Comparison of ENCODE assay signal across 8 cellular contexts in the genomic region with DNA sequence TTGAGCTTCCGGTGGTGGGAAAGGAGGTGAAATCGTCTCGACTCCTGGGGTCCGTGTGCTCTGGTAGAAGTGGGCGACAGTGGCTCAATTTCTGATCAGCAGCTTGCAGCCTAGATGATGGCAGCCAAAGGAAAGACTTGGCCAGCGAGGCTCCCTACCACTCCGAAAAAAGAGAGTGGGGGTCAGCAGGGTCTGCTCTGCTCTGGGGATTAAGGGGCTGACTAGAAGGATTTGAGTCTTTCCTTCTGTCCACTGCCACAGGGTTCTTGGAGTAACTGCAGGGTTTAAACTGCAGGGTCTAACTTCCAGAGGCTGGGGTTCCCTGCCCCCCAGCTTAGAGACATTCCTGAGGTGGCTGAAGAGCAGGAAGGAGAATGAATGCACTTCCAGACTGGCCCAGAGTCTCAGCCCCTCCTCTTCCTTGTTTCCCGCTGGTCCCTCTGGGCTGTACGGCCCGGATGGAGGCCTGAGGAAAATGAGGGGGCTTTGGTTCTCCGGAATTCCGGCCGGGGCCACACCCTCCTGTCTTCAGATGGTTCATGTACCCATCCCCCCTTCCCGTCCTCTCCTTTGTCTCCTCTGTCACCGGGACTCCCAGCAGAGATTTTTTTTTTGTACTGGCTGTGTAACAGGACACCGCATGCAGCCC. TPM values are rescaled to one million over a fixed set of nuclear protein-coding genes. Genes with fewer than 3 reads are reported as not detected.
DNase-seq lines count a peak whose midpoint lies in the region; TF ChIP-seq lines count a peak whose summit lies in the region.

No MANE protein-coding gene starts in this region.

- peak overlapping the region; percentile 98 for H3K4ac ChIP-seq in trophoblast cell (ENCODE audit: low read depth, low read length)

- peak overlapping the region; percentile 78 for H4K8ac ChIP-seq in trophoblast cell (ENCODE audit: low read depth, low read length)

- CTCF ChIA-PET in HEK293 (lab: Yijun Ruan, JAX), result interaction anchor here (0.6 to 3.6 kb wide), 4 partner anchors 12 to 69 kb away, joined by 3 to 16 read pairs (median 5); no protein-coding TSS in a partner anchor

- peak overlapping the region; percentile 86 for H4K12ac ChIP-seq in trophoblast cell (ENCODE audit: low read depth, low read length)

- H3K18ac ChIP-seq in trophoblast cell (ENCODE audit: low read length), result peak overlapping the region; percentile 71

- H3K4me3 ChIP-seq in HEK293 (ENCODE audit: low read depth, low read length), result peak overlapping the region; percentile 82
- H3K4me3 ChIP-seq in WI38 (ENCODE audit: low read depth, low read length), result peak overlapping the region; percentile 86
- H3K4me3 ChIP-seq in trophoblast cell (ENCODE audit: low read depth, low read length), result peak overlapping the region; percentile 91

- H3K9me3 ChIP-seq in HEK293 (ENCODE audit: control insufficient read depth, insufficient read depth, low read depth, low read length), result no peaks in the 10 kb centered on the region
- H3K9me3 ChIP-seq in trophoblast cell (ENCODE audit: insufficient read depth, low read depth, low read length), result peaks cover 4% of the 10 kb centered on the region

- H4K91ac ChIP-seq in trophoblast cell (ENCODE audit: low read depth, low read length), result peak overlapping the region; percentile 99

- H3K79me1 ChIP-seq in trophoblast cell (ENCODE audit: low read length), result peaks cover 33% of the 10 kb centered on the region

- H3K4me2 ChIP-seq in trophoblast cell (ENCODE audit: low read length), result peak overlapping the region; percentile 76

- H3K9ac ChIP-seq in trophoblast cell (ENCODE audit: low read length), result peak overlapping the region; percentile 82

- H3K79me2 ChIP-seq in trophoblast cell (ENCODE audit: control insufficient read depth, insufficient read depth, low read length, poor library complexity), result peaks cover 44% of the 10 kb centered on the region

- H3K36me3 ChIP-seq in HEK293 (ENCODE audit: control insufficient read depth in 2 of 2, insufficient read depth in 1 of 2, low read length in 2 of 2) (peaks cover 0 to 38% of the 10 kb centered on the region in 2 experiments; a peak in 2 of 3 replicates), trophoblast cell (ENCODE audit: control insufficient read depth in 1 of 2, insufficient read depth in 2 of 2, low read length in 2 of 2) (peaks cover 25 to 35% of the 10 kb centered on the region in 2 experiments)

- no peak overlapping the region for H3K23ac ChIP-seq in trophoblast cell (ENCODE audit: low read length)

- peak overlapping the region; percentile 81 for H2BK5ac ChIP-seq in trophoblast cell (ENCODE audit: low read depth, low read length, poor library complexity)

- H3K4me1 ChIP-seq in HEK293 (ENCODE audit: control insufficient read depth, insufficient read depth, low read length) (no peaks in the 10 kb centered on the region), trophoblast cell (ENCODE audit: control insufficient read depth in 1 of 2, insufficient read depth in 2 of 2, low read length in 2 of 2) (peaks cover 43 to 54% of the 10 kb centered on the region in 2 experiments)

- no CpG with 5 or more reads among the region's 16 CpGs for WGBS in trophoblast cell (ENCODE audit: extremely low coverage, insufficient coverage, insufficient read length)

- POLR2A ChIA-PET in HEK293 (lab: Yijun Ruan, JAX), result interaction anchor here (0.7 to 2.5 kb wide), 5 partner anchors 8 to 138 kb away, joined by 4 to 23 read pairs (median 12); no protein-coding TSS in a partner anchor

- peak overlapping the region; percentile 83; the same call in 1 of the 2 replicates for H3K27ac ChIP-seq in HEK293 (ENCODE audit: extremely low read depth, low read depth, low read length)
- peak overlapping the region; percentile 95 for H3K27ac ChIP-seq in trophoblast cell (ENCODE audit: low read depth, low read length)

- peak overlapping the region; percentile 40 for H2AFZ ChIP-seq in trophoblast cell (ENCODE audit: insufficient read depth, low read length, poor library complexity)

- H2BK120ac ChIP-seq in trophoblast cell (ENCODE audit: insufficient read depth, low read length, poor library complexity), result peak overlapping the region; percentile 78

- peak overlapping the region; percentile 84 for H3K14ac ChIP-seq in trophoblast cell (ENCODE audit: low read length)

- no peaks in the 10 kb centered on the region for H3K27me3 ChIP-seq in trophoblast cell (ENCODE audit: insufficient read depth, low read length)

- no peak for TF ChIP-seq CTCF in HEK293 (tag by site-specific recombination; IDR thresholded peaks at IDR 0.05)
- TF ChIP-seq CTCF in WI38 (IDR thresholded peaks at IDR 0.05; ENCODE audit: low read depth, low read length), result no peak

- H2BK12ac ChIP-seq in trophoblast cell (ENCODE audit: low read length), result no peak overlapping the region

- H2AK5ac ChIP-seq in trophoblast cell (ENCODE audit: low read length), result peak overlapping the region; percentile 96

- DNase-seq in A172 (ENCODE audit: low spot score) (peak; percentile 87), foreskin melanocyte (peak; percentile 73), trophoblast cell (peak; percentile 45 to 65), CD1c-positive myeloid dendritic cell (ENCODE audit: extremely low spot score) (no peak), cerebellar nuclear complex (lab: John Stamatoyannopoulos, UW) (no peak), NCI-H2196 treated with DMSO at 0.1 percent for 48 hours (lab: John Stamatoyannopoulos, UW; ENCODE audit: unreplicated experiment) (no peak)

TF ChIP-seq in HEK293, 187 proteins besides CTCF, POLR2A, EP300 and RAD21:
- TF ChIP-seq ZNF335 (tag by site-specific recombination; conservative IDR thresholded peaks at IDR 0.05), result peak; percentile 84
- 0 out of 2 replicates have a peak, but pooled peaks have one; percentile 27 for TF ChIP-seq KLF9 (tag by site-specific recombination; IDR thresholded peaks at IDR 0.05; ENCODE audit: low read depth)
- no peak for TF ChIP-seq SALL2 (tag by site-specific recombination; IDR thresholded peaks at IDR 0.05; ENCODE audit: borderline replicate concordance)
- TF ChIP-seq, protein P1, sequence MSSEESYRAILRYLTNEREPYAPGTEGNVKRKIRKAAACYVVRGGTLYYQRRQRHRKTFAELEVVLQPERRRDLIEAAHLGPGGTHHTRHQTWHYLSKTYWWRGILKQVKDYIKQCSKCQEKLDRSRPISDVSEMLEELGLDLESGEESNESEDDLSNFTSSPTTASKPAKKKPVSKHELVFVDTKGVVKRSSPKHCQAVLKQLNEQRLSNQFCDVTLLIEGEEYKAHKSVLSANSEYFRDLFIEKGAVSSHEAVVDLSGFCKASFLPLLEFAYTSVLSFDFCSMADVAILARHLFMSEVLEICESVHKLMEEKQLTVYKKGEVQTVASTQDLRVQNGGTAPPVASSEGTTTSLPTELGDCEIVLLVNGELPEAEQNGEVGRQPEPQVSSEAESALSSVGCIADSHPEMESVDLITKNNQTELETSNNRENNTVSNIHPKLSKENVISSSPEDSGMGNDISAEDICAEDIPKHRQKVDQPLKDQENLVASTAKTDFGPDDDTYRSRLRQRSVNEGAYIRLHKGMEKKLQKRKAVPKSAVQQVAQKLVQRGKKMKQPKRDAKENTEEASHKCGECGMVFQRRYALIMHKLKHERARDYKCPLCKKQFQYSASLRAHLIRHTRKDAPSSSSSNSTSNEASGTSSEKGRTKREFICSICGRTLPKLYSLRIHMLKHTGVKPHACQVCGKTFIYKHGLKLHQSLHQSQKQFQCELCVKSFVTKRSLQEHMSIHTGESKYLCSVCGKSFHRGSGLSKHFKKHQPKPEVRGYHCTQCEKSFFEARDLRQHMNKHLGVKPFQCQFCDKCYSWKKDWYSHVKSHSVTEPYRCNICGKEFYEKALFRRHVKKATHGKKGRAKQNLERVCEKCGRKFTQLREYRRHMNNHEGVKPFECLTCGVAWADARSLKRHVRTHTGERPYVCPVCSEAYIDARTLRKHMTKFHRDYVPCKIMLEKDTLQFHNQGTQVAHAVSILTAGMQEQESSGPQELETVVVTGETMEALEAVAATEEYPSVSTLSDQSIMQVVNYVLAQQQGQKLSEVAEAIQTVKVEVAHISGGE (tag by site-specific recombination; conservative IDR thresholded peaks at IDR 0.05; ENCODE audit: low read depth), result peak; percentile 43; the same call in 1 of the 2 replicates
- TF ChIP-seq, protein P2, sequence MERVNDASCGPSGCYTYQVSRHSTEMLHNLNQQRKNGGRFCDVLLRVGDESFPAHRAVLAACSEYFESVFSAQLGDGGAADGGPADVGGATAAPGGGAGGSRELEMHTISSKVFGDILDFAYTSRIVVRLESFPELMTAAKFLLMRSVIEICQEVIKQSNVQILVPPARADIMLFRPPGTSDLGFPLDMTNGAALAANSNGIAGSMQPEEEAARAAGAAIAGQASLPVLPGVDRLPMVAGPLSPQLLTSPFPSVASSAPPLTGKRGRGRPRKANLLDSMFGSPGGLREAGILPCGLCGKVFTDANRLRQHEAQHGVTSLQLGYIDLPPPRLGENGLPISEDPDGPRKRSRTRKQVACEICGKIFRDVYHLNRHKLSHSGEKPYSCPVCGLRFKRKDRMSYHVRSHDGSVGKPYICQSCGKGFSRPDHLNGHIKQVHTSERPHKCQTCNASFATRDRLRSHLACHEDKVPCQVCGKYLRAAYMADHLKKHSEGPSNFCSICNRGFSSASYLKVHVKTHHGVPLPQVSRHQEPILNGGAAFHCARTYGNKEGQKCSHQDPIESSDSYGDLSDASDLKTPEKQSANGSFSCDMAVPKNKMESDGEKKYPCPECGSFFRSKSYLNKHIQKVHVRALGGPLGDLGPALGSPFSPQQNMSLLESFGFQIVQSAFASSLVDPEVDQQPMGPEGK (tag by site-specific recombination; IDR thresholded peaks at IDR 0.05), result peak; percentile 36; the same call in 1 of the 2 replicates
- TF ChIP-seq ZNF157 (tag by site-specific recombination; IDR thresholded peaks at IDR 0.05), result no peak
- TF ChIP-seq ZNF266 (tag by site-specific recombination; IDR thresholded peaks at IDR 0.05; ENCODE audit: low read depth), result no peak
- 0 out of 2 replicates have a peak, but pooled peaks have one; percentile 21 for TF ChIP-seq PRDM1 (tag by site-specific recombination; IDR thresholded peaks at IDR 0.05)
- 0 out of 2 replicates have a peak, but pooled peaks have one; percentile 2 for TF ChIP-seq ZNF600 (tag by site-specific recombination; IDR thresholded peaks at IDR 0.05)

RNA-seq across cellular contexts. Expression of a gene that starts 0.9 kb away (rescaled TPM):
- total RNA-seq in A172 (2014; rRNA removed; shearing (Covaris generic)), result 387 and 394 TPM in 2 replicates
- polyA plus RNA-seq in trophoblast cell (2013), result 413 and 416 TPM in 2 replicates

RNA-seq across cellular contexts. Expression of a gene that starts 37.2 kb away (rescaled TPM):
- 33.7 and 49.4 TPM in 2 replicates for total RNA-seq in A172 (2014; rRNA removed; shearing (Covaris generic))
- polyA plus RNA-seq in trophoblast cell (2013), result 15.7 and 17.4 TPM in 2 replicates

Comparison
In these comparisons a context has a peak if more than half of its experiments do, and no peak if none do; other contexts are left out.
1. DNase-seq: peak in A172 (single experiment), foreskin melanocyte (single experiment) and trophoblast cell (2 of 2); none in CD1c-positive myeloid dendritic cell (single experiment), cerebellar nuclear complex (0 of 2) and NCI-H2196 treated with DMSO at 0.1 percent for 48 hours (single experiment).
2. Peak in every context shown above with its lines, with median percentiles within 50 percentile points of each other: H3K4me3 ChIP-seq.